Comparison of ENCODE assay signal across 9 cellular contexts in genomic region chr7:33243319-33243881, GRCh38.
A peak's percentile ranks its signal among the peaks of the same experiment; 100 is the strongest.
DNase-seq lines count a peak whose midpoint lies in the region; ATAC-seq and TF ChIP-seq lines count a peak whose summit lies in the region.
"Had no signal": no experiment of that assay in that cellular context is flagged by ENCODE, and none has a peak within 500 bp of the region (broad histone marks: within the 10 kb centered on the region; RNA-seq: fewer than 3 reads in every experiment).

No MANE protein-coding gene starts in this region.

- POLR2A ChIA-PET in SK-N-SH (lab: Yijun Ruan, JAX): no interaction called here

- H3K27me3 Mint-ChIP-seq in effector memory CD8-positive, alpha-beta T cell: no peaks in the 10 kb centered on the region

- no peak overlapping the region for H3K27ac Mint-ChIP-seq in effector memory CD8-positive, alpha-beta T cell

- TF ChIP-seq EP300 in SK-N-SH (IDR thresholded peaks at IDR 0.05; ENCODE audit: borderline replicate concordance in 1 of 2, low read depth in 1 of 2, low read length in 1 of 2): no peak

- 45% methylated on average over 2 of the region's 2 CpGs for WGBS in SK-N-SH (ENCODE audit: low lambda C conversion rate)

- H3K79me2 ChIP-seq in SK-N-SH (ENCODE audit: insufficient read depth): no peaks in the 10 kb centered on the region

- H3K36me3 Mint-ChIP-seq in effector memory CD8-positive, alpha-beta T cell (ENCODE audit: insufficient read depth): no peaks in the 10 kb centered on the region

- no peaks in the 10 kb centered on the region for H3F3A ChIP-seq in SK-N-SH (replicated peaks; ENCODE audit: insufficient read depth)

- no peak overlapping the region for H2AFZ ChIP-seq in SK-N-SH (ENCODE audit: low read depth)

- DNase-seq in G401 (ENCODE audit: low spot score) (peak; percentile 66), MV-4-11 (lab: John Stamatoyannopoulos, UW) (peak; percentile 30), SK-N-SH (peak; percentile 57), foreskin keratinocyte (peak in 1 of 2 donors; percentile 21), retinal pigment epithelial cell (ENCODE audit: low read depth) (peak; percentile 15), CD1c-positive myeloid dendritic cell (ENCODE audit: extremely low spot score) (no peak)
- no peak for DNase-seq in effector memory CD8-positive, alpha-beta T cell

- H3K4me1 Mint-ChIP-seq in effector memory CD8-positive, alpha-beta T cell (ENCODE audit: low read depth in 2 of 2): peaks cover 2 to 7% of the 10 kb centered on the region in 2 donors

- no peak overlapping the region for H3K4me3 Mint-ChIP-seq in effector memory CD8-positive, alpha-beta T cell

- H3K27me3 ChIP-seq in SK-N-SH (ENCODE audit: insufficient read depth) (no peaks in the 10 kb centered on the region), foreskin keratinocyte (no peaks in the 10 kb centered on the region)
- H3K27me3 ChIP-seq: SJCRH30 had no signal

- in situ Hi-C loops in G401 (cut with HindIII; ENCODE audit: low sequenced_read_pairs): no loop called here

- H3K4me2 ChIP-seq in SK-N-SH: no peak overlapping the region

- peak; percentile 99 for TF ChIP-seq RAD21 in SK-N-SH (IDR thresholded peaks at IDR 0.05; ENCODE audit: low read length)

- H3K27ac ChIP-seq in SK-N-SH (ENCODE audit: low read depth in 2 of 2, low read length in 1 of 2) (no peak overlapping the region), foreskin keratinocyte (no peak overlapping the region)
- H3K27ac ChIP-seq: SJCRH30 had no signal

- H3K9ac ChIP-seq in SK-N-SH: no peak overlapping the region

- ATAC-seq in foreskin keratinocyte: peak; percentile 78
- ATAC-seq in effector memory CD8-positive, alpha-beta T cell (replicated peaks): no peak
- ATAC-seq in HG03469 (IDR thresholded peaks at IDR 0.05; ENCODE audit: unreplicated experiment): no peak

- CTCF ChIA-PET in SK-N-SH (lab: Yijun Ruan, JAX): interaction anchor here (0.6 to 3.5 kb wide), 81 partner anchors 10 to 1077 kb away, joined by 3 to 66 read pairs (median 4); no protein-coding TSS in a partner anchor

- no peaks in the 10 kb centered on the region for H3K9me3 ChIP-seq in SK-N-SH
- H3K9me3 ChIP-seq: SJCRH30 had no signal

- no peaks in the 10 kb centered on the region for H4K20me1 ChIP-seq in SK-N-SH (ENCODE audit: insufficient read depth)

- H3K4me3 ChIP-seq in SK-N-SH (ENCODE audit: low read depth in 2 of 2, low read length in 1 of 2) (no peak overlapping the region), retinal pigment epithelial cell (ENCODE audit: low read length) (no peak overlapping the region)
- H3K4me3 ChIP-seq: SJCRH30 had no signal

- H3K9me2 ChIP-seq in SK-N-SH: no peaks in the 10 kb centered on the region

- H3K4me1 ChIP-seq in SK-N-SH (ENCODE audit: control insufficient read depth in 1 of 2, insufficient read depth in 2 of 2, low read depth in 1 of 2, low read length in 1 of 2): no peaks in the 10 kb centered on the region
- no peaks in the 10 kb centered on the region for H3K4me1 ChIP-seq in foreskin keratinocyte

- peak; percentile 97 for TF ChIP-seq CTCF in SK-N-SH (IDR thresholded peaks at IDR 0.05)
- TF ChIP-seq CTCF in foreskin keratinocyte (conservative IDR thresholded peaks at IDR 0.05): peak; percentile 81
- TF ChIP-seq CTCF in retinal pigment epithelial cell (conservative IDR thresholded peaks at IDR 0.05; ENCODE audit: low read depth, low read length): peak; percentile 73

- no peaks in the 10 kb centered on the region for H3K9me3 Mint-ChIP-seq in effector memory CD8-positive, alpha-beta T cell

- no peaks in the 10 kb centered on the region for H3K36me3 ChIP-seq in SK-N-SH (replicated peaks in 1 of 2; ENCODE audit: control insufficient read depth in 1 of 2, insufficient read depth in 2 of 2, low read length in 1 of 2)
- H3K36me3 ChIP-seq: SJCRH30 had no signal

TF ChIP-seq in SK-N-SH, 30 proteins besides CTCF, POLR2A, EP300 and RAD21:
- TF ChIP-seq NRF1 (IDR thresholded peaks at IDR 0.05; ENCODE audit: low read depth, low read length) (peak; percentile 16; the same call in 1 of the 2 replicates), SMC3 (IDR thresholded peaks at IDR 0.05; ENCODE audit: low read depth, low read length) (peak; percentile 87), RFX5 (IDR thresholded peaks at IDR 0.05; ENCODE audit: low read length) (peak; percentile 64; the same call in 1 of the 2 replicates), MEF2A (IDR thresholded peaks at IDR 0.05; ENCODE audit: borderline replicate concordance, low read depth) (no peak), RCOR1 (IDR thresholded peaks at IDR 0.05; ENCODE audit: low read length) (0 out of 2 replicates have a peak, but pooled peaks have one; percentile 47)
- TF ChIP-seq, protein P1, sequence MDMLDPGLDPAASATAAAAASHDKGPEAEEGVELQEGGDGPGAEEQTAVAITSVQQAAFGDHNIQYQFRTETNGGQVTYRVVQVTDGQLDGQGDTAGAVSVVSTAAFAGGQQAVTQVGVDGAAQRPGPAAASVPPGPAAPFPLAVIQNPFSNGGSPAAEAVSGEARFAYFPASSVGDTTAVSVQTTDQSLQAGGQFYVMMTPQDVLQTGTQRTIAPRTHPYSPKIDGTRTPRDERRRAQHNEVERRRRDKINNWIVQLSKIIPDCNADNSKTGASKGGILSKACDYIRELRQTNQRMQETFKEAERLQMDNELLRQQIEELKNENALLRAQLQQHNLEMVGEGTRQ (IDR thresholded peaks at IDR 0.05; ENCODE audit: borderline replicate concordance, low read depth, low read length): no peak
TF ChIP-seq in SK-N-SH: peak in this region for 4.

Comparison
In these comparisons a context has a peak if more than half of its experiments do, and no peak if none do; other contexts are left out.
1. DNase-seq: peak in G401 (single experiment), MV-4-11 (single experiment), SK-N-SH (single experiment) and retinal pigment epithelial cell (single experiment); none in effector memory CD8-positive, alpha-beta T cell (0 of 3) and CD1c-positive myeloid dendritic cell (single experiment).
2. Peak in every context shown above with its lines, with median percentiles within 50 percentile points of each other: CTCF ChIP-seq.